ENCODE assay signal across 1 cellular context in the genomic region with DNA sequence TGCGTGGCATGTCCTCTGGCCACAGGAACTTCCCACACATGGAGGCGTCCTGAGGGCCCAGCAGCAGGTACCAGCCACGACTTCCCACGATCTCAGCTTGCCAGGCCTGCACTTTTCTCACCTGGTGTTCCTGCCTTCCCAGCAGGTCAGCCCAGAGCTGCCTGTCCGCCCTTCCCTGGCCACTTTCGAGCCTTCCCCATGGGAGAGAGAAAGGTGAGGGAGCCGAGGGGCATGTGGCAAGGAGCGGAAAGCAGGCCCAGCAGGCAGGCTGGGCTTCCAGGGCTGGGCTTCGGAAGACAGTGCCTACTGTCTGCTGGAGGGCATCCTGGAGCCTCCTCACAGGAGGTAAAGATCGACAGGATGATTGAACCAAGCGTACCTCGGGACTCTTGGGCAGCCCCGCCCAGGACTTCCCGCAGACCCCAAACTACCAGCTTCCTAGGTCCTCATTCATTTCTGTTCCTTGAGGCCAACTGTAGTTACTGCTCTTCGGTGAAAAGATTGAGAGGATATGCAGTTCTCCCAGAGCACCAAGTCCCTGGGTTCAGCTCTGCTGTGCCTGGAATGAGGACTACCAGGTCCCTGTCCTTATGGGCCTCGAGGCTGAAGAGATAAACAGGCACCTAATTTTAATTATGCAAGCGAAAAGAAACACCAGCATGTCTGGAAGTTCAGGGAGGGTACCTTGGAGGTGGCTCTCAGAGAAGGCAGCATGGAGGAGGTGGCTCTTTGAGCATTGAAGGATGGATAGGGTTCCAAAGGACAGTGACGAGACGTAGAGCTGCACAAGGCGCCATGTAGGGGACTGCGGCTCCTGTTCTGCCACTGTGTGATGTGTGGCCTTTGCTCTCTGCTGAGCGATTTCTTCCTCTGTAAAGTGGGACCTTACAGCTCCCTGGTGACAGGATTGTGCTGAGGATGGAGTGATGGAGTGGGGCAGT.
TF ChIP-seq lines count a peak whose summit lies in the region.

No MANE protein-coding gene starts in this region.

TF ChIP-seq in liver, 16 proteins besides CTCF, POLR2A, EP300 and RAD21:
- no peak for TF ChIP-seq YY1 (IDR thresholded peaks at IDR 0.05)
- no peak for TF ChIP-seq EGR1 (IDR thresholded peaks at IDR 0.05; ENCODE audit: low read depth in 2 of 2)
- no peak for TF ChIP-seq SP1 (IDR thresholded peaks at IDR 0.05)
- TF ChIP-seq GABPA (IDR thresholded peaks at IDR 0.05 in 1 of 2, conservative IDR thresholded peaks at IDR 0.05 in 1 of 2): no peak
- TF ChIP-seq, protein P1, sequence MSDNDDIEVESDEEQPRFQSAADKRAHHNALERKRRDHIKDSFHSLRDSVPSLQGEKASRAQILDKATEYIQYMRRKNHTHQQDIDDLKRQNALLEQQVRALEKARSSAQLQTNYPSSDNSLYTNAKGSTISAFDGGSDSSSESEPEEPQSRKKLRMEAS (IDR thresholded peaks at IDR 0.05): no peak
- TF ChIP-seq NR2F2 (IDR thresholded peaks at IDR 0.05): no peak
- no peak for TF ChIP-seq RXRA (IDR thresholded peaks at IDR 0.05)
